Comparison of ENCODE assay signal across 11 cellular contexts in the genomic region with DNA sequence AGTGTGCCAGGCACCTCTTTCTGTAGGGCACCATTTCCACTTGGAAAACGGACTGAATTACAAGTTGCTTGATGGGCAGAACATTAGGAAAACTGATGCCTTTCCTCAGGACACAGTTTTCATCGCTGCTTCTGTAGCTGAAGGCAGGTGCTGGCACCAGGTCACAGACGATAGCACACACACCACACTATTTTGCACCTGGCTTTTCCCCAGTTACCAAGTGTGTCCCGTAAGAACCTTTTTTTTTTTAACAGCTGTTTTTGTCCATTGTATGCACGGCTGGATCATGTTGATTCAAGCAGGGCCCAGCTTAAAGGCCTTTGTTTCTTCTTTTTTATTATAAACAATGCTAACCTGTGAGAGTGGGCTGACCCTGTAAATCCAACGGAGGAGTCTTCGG. TPM values are rescaled to one million over a fixed set of nuclear protein-coding genes. Genes with fewer than 3 reads are reported as not detected.
A peak's percentile ranks its signal among the peaks of the same experiment; 100 is the strongest.
DNase-seq lines count a peak whose midpoint lies in the region; ATAC-seq and TF ChIP-seq lines count a peak whose summit lies in the region.
"Had no signal": no experiment of that assay in that cellular context is flagged by ENCODE, and none has a peak within 500 bp of the region (broad histone marks: within the 10 kb centered on the region; RNA-seq: fewer than 3 reads in every experiment).

No MANE protein-coding gene starts in this region.

- DNase-seq in NCI-H1417 treated with DMSO at 0.1 percent for 48 hours (lab: John Stamatoyannopoulos, UW) (peak; percentile 73), adipocyte (ENCODE audit: low read depth) (no peak), neuronal stem cell (ENCODE audit: low spot score) (no peak), CD14-positive monocyte (ENCODE audit: low spot score) (no peak), cerebellar nuclear complex (lab: John Stamatoyannopoulos, UW) (no peak)
- DNase-seq: brain microvascular endothelial cell; NK-92 treated with Interleukin-12 subunit alpha and Interleukin-12 subunit beta, amount 100 ng/mL, for 24 hours had no signal

- H3K9me3 Mint-ChIP-seq in CD14-positive monocyte, result peaks cover 0 to 3% (median 2%) of the 10 kb centered on the region in 7 donors
- H3K9me3 Mint-ChIP-seq: nephron progenitor cell had no signal

- peak overlapping the region; percentile 98 for H2AK5ac ChIP-seq in neuronal stem cell (ENCODE audit: low read depth, low read length)

- peaks cover 8% of the 10 kb centered on the region for H3K79me1 ChIP-seq in neuronal stem cell (ENCODE audit: low read depth, low read length)

- peak overlapping the region; percentile 75 for H3K4me2 ChIP-seq in BLaER1
- no peak overlapping the region for H3K4me2 ChIP-seq in neuronal stem cell (ENCODE audit: insufficient read depth, low read length, poor library complexity, severe bottlenecking)

- H3K4ac ChIP-seq in neuronal stem cell (ENCODE audit: low read length), result no peak overlapping the region

- no peak overlapping the region for H4K8ac ChIP-seq in neuronal stem cell (ENCODE audit: low read depth, low read length)

- H2BK120ac ChIP-seq in neuronal stem cell (ENCODE audit: low read depth, low read length), result no peak overlapping the region

- H2BK15ac ChIP-seq in neuronal stem cell (ENCODE audit: low read length), result peak overlapping the region; percentile 47

- no peak overlapping the region for H3K4me3 Mint-ChIP-seq in CD14-positive monocyte
- H3K4me3 Mint-ChIP-seq: nephron progenitor cell had no signal

- intact Hi-C loops in CD14-positive monocyte (cut with micrococcal nuclease), result loop anchor here in 1 of 2 donors (10.0 kb wide), 3 partner anchors 190 to 290 kb away; partner anchors contain the start of gene ZFAND2A

- WGBS in neuronal stem cell (ENCODE audit: extremely low coverage in 2 of 2, insufficient read length in 2 of 2, insufficient replicate concordance in 1 of 2), 2 donors, result no CpG with 5 or more reads among the region's 7 CpGs

- peaks cover 24% of the 10 kb centered on the region for H3K4me1 Mint-ChIP-seq in CD14-positive monocyte

- peaks cover 25 to 56% of the 10 kb centered on the region in 2 donors for H3K36me3 Mint-ChIP-seq in CD14-positive monocyte

- H4K20me1 ChIP-seq in BLaER1, result peaks cover 23% of the 10 kb centered on the region

- H3K9me3 ChIP-seq in BLaER1 (no peaks in the 10 kb centered on the region), adipocyte (ENCODE audit: control insufficient read depth, low read length) (no peaks in the 10 kb centered on the region), neuronal stem cell (replicated peaks in 1 of 2; ENCODE audit: control insufficient read depth in 2 of 2, insufficient read depth in 1 of 2, low read depth in 1 of 2, low read length in 2 of 2) (no peaks in the 10 kb centered on the region)

- H3K27ac Mint-ChIP-seq in CD14-positive monocyte, result peak overlapping the region in 2 of 7 donors; percentile 43 to 53
- H3K27ac Mint-ChIP-seq: nephron progenitor cell had no signal

- H3K4me3 ChIP-seq in BLaER1, result no peak overlapping the region
- no peak overlapping the region for H3K4me3 ChIP-seq in adipocyte (ENCODE audit: low read length)
- H3K4me3 ChIP-seq in neuronal stem cell (ENCODE audit: low read length in 2 of 2), result peak overlapping the region in 1 of 2 donors; percentile 55

- H3K23ac ChIP-seq in neuronal stem cell (ENCODE audit: low read depth, low read length, poor library complexity), result no peak overlapping the region

- no peak overlapping the region for H2BK12ac ChIP-seq in neuronal stem cell (ENCODE audit: low read length)

- peak overlapping the region; percentile 42 for H2BK5ac ChIP-seq in neuronal stem cell (ENCODE audit: low read length)

- TF ChIP-seq CTCF in CD14-positive monocyte (IDR thresholded peaks at IDR 0.05), result no peak

- H3K27me3 Mint-ChIP-seq in CD14-positive monocyte (ENCODE audit: low read depth in 3 of 3), result peaks cover 0 to 3% (median 0%) of the 10 kb centered on the region in 3 donors

- H3K18ac ChIP-seq in neuronal stem cell (ENCODE audit: low read length), result no peak overlapping the region

- H3K27me3 ChIP-seq in BLaER1 (no peaks in the 10 kb centered on the region), adipocyte (replicated peaks; ENCODE audit: control insufficient read depth, insufficient read depth, low read length) (no peaks in the 10 kb centered on the region), neuronal stem cell (ENCODE audit: control insufficient read depth in 3 of 3, insufficient read depth in 3 of 3, low read depth in 1 of 3, low read length in 3 of 3) (no peaks in the 10 kb centered on the region)
- H3K27me3 ChIP-seq: brain microvascular endothelial cell had no signal

- peaks cover 61% of the 10 kb centered on the region for H3K36me3 ChIP-seq in BLaER1
- peaks cover 34% of the 10 kb centered on the region for H3K36me3 ChIP-seq in adipocyte (ENCODE audit: control insufficient read depth, insufficient read depth, low read length, severe bottlenecking)
- peaks cover 17 to 70% of the 10 kb centered on the region in 2 donors for H3K36me3 ChIP-seq in neuronal stem cell (replicated peaks in 1 of 2; ENCODE audit: control insufficient read depth in 2 of 2, insufficient read depth in 2 of 2, low read length in 2 of 2)

- H3K9ac ChIP-seq in BLaER1 (peak overlapping the region; percentile 67), adipocyte (ENCODE audit: low read length) (peak overlapping the region; percentile 83), neuronal stem cell (ENCODE audit: low read depth, low read length, poor library complexity) (no peak overlapping the region)

- H3K14ac ChIP-seq in neuronal stem cell (ENCODE audit: low read length), result no peak overlapping the region

- H3K27ac ChIP-seq in BLaER1 (peak overlapping the region; percentile 83), neuronal stem cell (replicated peaks; ENCODE audit: low read length) (peak overlapping the region; percentile 47)

- no peak overlapping the region for H2AFZ ChIP-seq in neuronal stem cell (ENCODE audit: low read length)

- H4K91ac ChIP-seq in neuronal stem cell (ENCODE audit: low read depth, low read length, poor library complexity), result no peak overlapping the region

- H3K4me1 ChIP-seq in BLaER1 (peaks cover 49% of the 10 kb centered on the region), adipocyte (ENCODE audit: control insufficient read depth, insufficient read depth, low read length) (peaks cover 29% of the 10 kb centered on the region), neuronal stem cell (ENCODE audit: control insufficient read depth in 2 of 2, insufficient read depth in 1 of 2, low read depth in 1 of 2, low read length in 2 of 2) (peaks cover 4 to 17% of the 10 kb centered on the region in 2 donors)

- ATAC-seq in HG02678 (IDR thresholded peaks at IDR 0.05; ENCODE audit: unreplicated experiment) (no peak), HG02885 (IDR thresholded peaks at IDR 0.05; ENCODE audit: poor library complexity, unreplicated experiment) (no peak)

RNA-seq across cellular contexts. Expression of gene GET4, which starts 1.3 kb away (rescaled TPM):
- 28.4 TPM for polyA plus RNA-seq in neuronal stem cell (2013, experiment 1 of 2)
- polyA plus RNA-seq in neuronal stem cell (2013, experiment 2 of 2), result 27.9 TPM
- 10 to 100 TPM; 20.1 to 25.5 TPM for polyA plus RNA-seq in CD14-positive monocyte

RNA-seq across cellular contexts. Expression of gene SUN1, which starts 42.8 kb away (rescaled TPM):
- polyA plus RNA-seq in neuronal stem cell (2013, experiment 1 of 2), result 62.1 TPM
- 60.5 TPM for polyA plus RNA-seq in neuronal stem cell (2013, experiment 2 of 2)
- polyA plus RNA-seq in CD14-positive monocyte, result 10 to 100 TPM; 44.2 to 51.5 TPM
